In genomic region chr4:150173420-150173819, GRCh38 we compare ENCODE assay signal across 13 cellular contexts.
DNase-seq lines count a peak whose midpoint lies in the region; ATAC-seq and TF ChIP-seq lines count a peak whose summit lies in the region.
"Had no signal": no experiment of that assay in that cellular context is flagged by ENCODE, and none has a peak within 500 bp of the region (broad histone marks: within the 10 kb centered on the region; RNA-seq: fewer than 3 reads in every experiment).

No MANE protein-coding gene starts in this region.

- H3K36me3 ChIP-seq in gastroesophageal sphincter: no peaks in the 10 kb centered on the region
- no peaks in the 10 kb centered on the region for H3K36me3 ChIP-seq in osteoblast (ENCODE audit: insufficient read depth, low read length)

- H3K79me2 ChIP-seq in osteoblast (ENCODE audit: insufficient read depth, low read length): peaks cover 15% of the 10 kb centered on the region

- no peaks in the 10 kb centered on the region for H4K20me1 ChIP-seq in osteoblast (ENCODE audit: insufficient read depth, low read length)

- H3K4me1 ChIP-seq in gastroesophageal sphincter: peaks cover 0 to 45% (median 6%) of the 10 kb centered on the region in 3 donors
- H3K4me1 ChIP-seq in osteoblast (ENCODE audit: insufficient read depth, low read length): peaks cover 44% of the 10 kb centered on the region

- H2AFZ ChIP-seq in osteoblast (ENCODE audit: low read length): no peak overlapping the region

- H3K4me3 ChIP-seq in gastroesophageal sphincter: no peak overlapping the region
- H3K4me3 ChIP-seq in osteoblast (ENCODE audit: insufficient read depth, low read length): no peak overlapping the region

- no peak for TF ChIP-seq EP300 in gastroesophageal sphincter (IDR thresholded peaks at IDR 0.05)

- WGBS in gastroesophageal sphincter (ENCODE audit: low coverage in 1 of 2), 2 donors: 0 to 33% methylated on average over 1 of the region's 1 CpG

- TF ChIP-seq CTCF in gastroesophageal sphincter (IDR thresholded peaks at IDR 0.05) (no peak), osteoblast (IDR thresholded peaks at IDR 0.05; ENCODE audit: extremely low read depth, low read depth, low read length) (no peak)

- no peak for TF ChIP-seq POLR2A in gastroesophageal sphincter (IDR thresholded peaks at IDR 0.05)

- H3K27me3 ChIP-seq in gastroesophageal sphincter: no peaks in the 10 kb centered on the region
- no peaks in the 10 kb centered on the region for H3K27me3 ChIP-seq in osteoblast (ENCODE audit: insufficient read depth, low read length)

- DNase-seq in DMS 273 (lab: John Stamatoyannopoulos, UW; ENCODE audit: unreplicated experiment) (peak; percentile 35), NCI-H69 (lab: John Stamatoyannopoulos, UW) (peak; percentile 34), osteoblast (ENCODE audit: insufficient read length, low spot score, missing footprints) (peak; percentile 37), DMS114 treated with DMSO at 0.1 percent for 48 hours (lab: John Stamatoyannopoulos, UW; ENCODE audit: unreplicated experiment) (no peak)
- DNase-seq: H9; immature natural killer cell; naive thymus-derived CD8-positive, alpha-beta T cell; NCI-H226 had no signal

- H3K4me2 ChIP-seq in osteoblast (ENCODE audit: insufficient read depth, low read length): no peak overlapping the region

- no peaks in the 10 kb centered on the region for H3K9me3 ChIP-seq in gastroesophageal sphincter
- no peaks in the 10 kb centered on the region for H3K9me3 ChIP-seq in osteoblast (ENCODE audit: low read depth, low read length)

- ATAC-seq in gastroesophageal sphincter: peak; percentile 19
- no peak for ATAC-seq in HG02973 (IDR thresholded peaks at IDR 0.05; ENCODE audit: unreplicated experiment)
- ATAC-seq in HG03442 (IDR thresholded peaks at IDR 0.05; ENCODE audit: unreplicated experiment): no peak
- ATAC-seq in HG02852 (IDR thresholded peaks at IDR 0.05; ENCODE audit: unreplicated experiment): no peak
- ATAC-seq: naive thymus-derived CD8-positive, alpha-beta T cell had no signal

- peak overlapping the region in 3 of 4 donors; percentile 2 to 45 (median 34) for H3K27ac ChIP-seq in gastroesophageal sphincter
- no peak overlapping the region for H3K27ac ChIP-seq in osteoblast (ENCODE audit: low read depth, low read length)
- H3K27ac ChIP-seq: C4-2B had no signal
